ENCODE assay signal across 9 cellular contexts in the genomic region with DNA sequence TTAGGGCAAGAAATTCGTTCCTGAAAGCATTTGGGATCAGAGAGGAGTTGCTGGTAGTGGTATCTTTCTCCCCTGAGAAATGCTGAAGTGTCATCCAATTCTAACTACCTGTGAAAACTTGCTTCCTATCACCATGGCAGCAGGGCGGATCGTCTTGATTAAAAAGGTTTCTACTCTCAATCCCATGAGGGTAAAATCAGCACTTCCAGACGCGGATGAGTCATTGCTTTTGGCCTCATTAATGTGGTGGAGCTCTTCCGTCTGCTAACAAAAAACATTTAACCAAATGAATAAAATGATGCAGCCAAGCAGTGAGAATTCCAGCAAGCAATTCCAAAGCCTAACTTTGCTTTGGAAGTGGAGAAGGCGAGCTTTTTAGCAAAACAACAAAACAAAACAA.
DNase-seq lines count a peak whose midpoint lies in the region; ATAC-seq and TF ChIP-seq lines count a peak whose summit lies in the region.
"Had no signal": no experiment of that assay in that cellular context is flagged by ENCODE, and none has a peak within 500 bp of the region (broad histone marks: within the 10 kb centered on the region; RNA-seq: fewer than 3 reads in every experiment).

No MANE protein-coding gene starts in this region.

- H3K9me3 Mint-ChIP-seq in memory B cell, result peaks cover 1% of the 10 kb centered on the region

- H3K4me3 Mint-ChIP-seq in memory B cell, result no peak overlapping the region
- H3K4me3 Mint-ChIP-seq: naive B cell had no signal

- DNase-seq in AG09319 (ENCODE audit: extremely low read depth, low read depth) (peak; percentile 48), HFF-Myc (ENCODE audit: extremely low read depth, low read depth) (peak; percentile 83), cardiac fibroblast (ENCODE audit: low read depth in 2 of 2) (peak; percentile 92 to 93), memory B cell (ENCODE audit: low spot score in 2 of 2) (no peak), COLO668 (lab: John Stamatoyannopoulos, UW; ENCODE audit: unreplicated experiment) (no peak)
- no peak for DNase-seq in activated effector memory CD4-positive, alpha-beta T cell treated with Interleukin-2 at 50 U/mL for 16 hours
- DNase-seq: naive B cell had no signal

- ATAC-seq in memory B cell (ENCODE audit: low read depth) (no peak), HG02973 (IDR thresholded peaks at IDR 0.05; ENCODE audit: unreplicated experiment) (no peak), HG02623 (IDR thresholded peaks at IDR 0.05; ENCODE audit: unreplicated experiment) (no peak)

- H3K36me3 Mint-ChIP-seq in memory B cell, result peaks cover 2% of the 10 kb centered on the region
- H3K36me3 Mint-ChIP-seq: naive B cell had no signal

- peak overlapping the region; percentile 29 for H3K27ac Mint-ChIP-seq in memory B cell

- peaks cover 5% of the 10 kb centered on the region for H3K4me1 Mint-ChIP-seq in memory B cell

- TF ChIP-seq CTCF in AG09319 (IDR thresholded peaks at IDR 0.05; ENCODE audit: low read depth, low read length) (no peak), HFF-Myc (IDR thresholded peaks at IDR 0.05; ENCODE audit: low read depth, low read length, missing control alignments) (no peak), cardiac fibroblast (IDR thresholded peaks at IDR 0.05; ENCODE audit: low read depth, low read length) (no peak)

- H3K4me3 ChIP-seq in HFF-Myc (replicated peaks; ENCODE audit: low read depth, low read length), result no peak overlapping the region
- no peak overlapping the region for H3K4me3 ChIP-seq in cardiac fibroblast (replicated peaks in 1 of 2; ENCODE audit: low read depth in 2 of 2, low read length in 2 of 2)

- peaks cover 8% of the 10 kb centered on the region for H3K27me3 Mint-ChIP-seq in memory B cell

Comparison
In these comparisons a context has a peak if more than half of its experiments do, and no peak if none do; other contexts are left out.
1. DNase-seq: peak in AG09319 (single experiment), HFF-Myc (single experiment) and cardiac fibroblast (2 of 2); none in memory B cell (0 of 2), COLO668 (single experiment) and activated effector memory CD4-positive, alpha-beta T cell treated with Interleukin-2 at 50 U/mL for 16 hours (single experiment).